Comparison of ENCODE assay signal across 17 cellular contexts in the genomic region with DNA sequence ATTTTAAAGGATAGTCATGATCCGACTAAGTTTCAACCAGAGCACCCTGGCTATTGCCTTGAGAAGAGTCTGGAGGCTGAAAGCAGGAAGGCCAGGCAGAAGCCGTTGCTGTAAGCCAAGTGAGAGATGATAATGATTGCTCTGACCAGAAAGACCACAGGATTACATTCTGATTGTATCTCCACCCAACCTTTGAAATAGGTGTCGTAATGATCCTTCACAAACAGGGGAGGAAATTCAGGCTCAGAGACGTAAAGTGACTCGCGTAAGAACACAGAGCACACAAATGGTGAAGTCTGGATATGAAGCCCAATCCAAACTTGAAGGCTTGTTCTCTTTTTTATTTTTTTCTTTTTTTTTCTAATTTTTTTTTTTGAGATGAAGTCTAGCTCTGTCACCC. TPM values are rescaled to one million over a fixed set of nuclear protein-coding genes. Genes with fewer than 3 reads are reported as not detected.
DNase-seq lines count a peak whose midpoint lies in the region; ATAC-seq and TF ChIP-seq lines count a peak whose summit lies in the region.
"Had no signal": no experiment of that assay in that cellular context is flagged by ENCODE, and none has a peak within 500 bp of the region (broad histone marks: within the 10 kb centered on the region; RNA-seq: fewer than 3 reads in every experiment).

No MANE protein-coding gene starts in this region.

- no peak for TF ChIP-seq POLR2A in NB4 (IDR thresholded peaks at IDR 0.05; ENCODE audit: extremely low read depth, insufficient read length)

- ATAC-seq in GM18870 (IDR thresholded peaks at IDR 0.05; ENCODE audit: unreplicated experiment) (no peak), GM21737 (IDR thresholded peaks at IDR 0.05; ENCODE audit: unreplicated experiment) (no peak)

- H3K27ac ChIP-seq in trophoblast cell (ENCODE audit: low read depth, low read length) = no peak overlapping the region

- no peak overlapping the region for H4K91ac ChIP-seq in trophoblast cell (ENCODE audit: low read depth, low read length)

- no peaks in the 10 kb centered on the region for H3K36me3 ChIP-seq in trophoblast cell (ENCODE audit: control insufficient read depth in 1 of 2, insufficient read depth in 2 of 2, low read length in 2 of 2)

- no peak overlapping the region for H4K8ac ChIP-seq in trophoblast cell (ENCODE audit: low read depth, low read length)

- H3K4me1 ChIP-seq in trophoblast cell (ENCODE audit: control insufficient read depth in 1 of 2, insufficient read depth in 2 of 2, low read length in 2 of 2) = peaks cover 0 to 5% of the 10 kb centered on the region in 2 experiments

- no peak overlapping the region for H4K12ac ChIP-seq in trophoblast cell (ENCODE audit: low read depth, low read length)

- no peak overlapping the region for H3K4ac ChIP-seq in trophoblast cell (ENCODE audit: low read depth, low read length)

- H3K9me3 ChIP-seq in trophoblast cell (ENCODE audit: insufficient read depth, low read depth, low read length) = peaks cover 4% of the 10 kb centered on the region

- DNase-seq in Jurkat, Clone E6-1 (ENCODE audit: low read depth, low spot score) = peak; percentile 32
- DNase-seq in NB4 (ENCODE audit: low read depth) (peak; percentile 62), SKM-1 treated with dmso at 0.1 percent for 144 hours (lab: John Stamatoyannopoulos, UW; ENCODE audit: unreplicated experiment) (peak; percentile 80), trophoblast cell (peak; percentile 54 to 89), NCI-H774 (lab: John Stamatoyannopoulos, UW) (no peak)
- DNase-seq: ACHN; C1 segment of cervical spinal cord; DMS79; HCEC 1CT; KG1; NCI-H1092 treated with DMSO at 0.1 percent for 48 hours; NCI-H2081; NCI-H2171 treated with DMSO at 0.1 percent for 48 hours; NCI-H446; NK-92 treated with Interleukin-12 subunit alpha and Interleukin-12 subunit beta, amount 100 ng/mL, for 24 hours had no signal

- H2AK5ac ChIP-seq in trophoblast cell (ENCODE audit: low read length) = no peak overlapping the region

- no peaks in the 10 kb centered on the region for H3K27me3 ChIP-seq in trophoblast cell (ENCODE audit: insufficient read depth, low read length)

- H3K14ac ChIP-seq in trophoblast cell (ENCODE audit: low read length) = no peak overlapping the region

- H3K18ac ChIP-seq in trophoblast cell (ENCODE audit: low read length) = no peak overlapping the region

- H3K4me3 ChIP-seq in Jurkat, Clone E6-1 (ENCODE audit: low read length) = no peak overlapping the region
- no peak overlapping the region for H3K4me3 ChIP-seq in NB4 (ENCODE audit: low read depth, low read length)
- no peak overlapping the region for H3K4me3 ChIP-seq in trophoblast cell (ENCODE audit: low read depth, low read length)

- no peak overlapping the region for H3K23ac ChIP-seq in trophoblast cell (ENCODE audit: low read length)

- H3K79me1 ChIP-seq in trophoblast cell (ENCODE audit: low read length) = no peaks in the 10 kb centered on the region

- no peak overlapping the region for H2BK120ac ChIP-seq in trophoblast cell (ENCODE audit: insufficient read depth, low read length, poor library complexity)

- H2BK12ac ChIP-seq in trophoblast cell (ENCODE audit: low read length) = no peak overlapping the region

- no peak for TF ChIP-seq CTCF in NB4 (IDR thresholded peaks at IDR 0.05; ENCODE audit: low read depth, low read length)

- no peak overlapping the region for H3K9ac ChIP-seq in trophoblast cell (ENCODE audit: low read length)

- H2BK5ac ChIP-seq in trophoblast cell (ENCODE audit: low read depth, low read length, poor library complexity) = no peak overlapping the region

- no peak overlapping the region for H3K4me2 ChIP-seq in trophoblast cell (ENCODE audit: low read length)

- WGBS in trophoblast cell (ENCODE audit: extremely low coverage, insufficient coverage, insufficient read length) = no CpG with 5 or more reads among the region's 6 CpGs

- H3K79me2 ChIP-seq in trophoblast cell (ENCODE audit: control insufficient read depth, insufficient read depth, low read length, poor library complexity) = no peaks in the 10 kb centered on the region

- no peak overlapping the region for H2AFZ ChIP-seq in trophoblast cell (ENCODE audit: insufficient read depth, low read length, poor library complexity)

RNA-seq across cellular contexts. Expression of a gene that starts 25.3 kb away (rescaled TPM):
- polyA plus RNA-seq in Jurkat, Clone E6-1 (2012; ENCODE audit: insufficient read depth, insufficient read length) = 47.0 TPM
- 50.5 and 52.4 TPM in 2 replicates for polyA plus RNA-seq in trophoblast cell (2013)
